Comparison of ENCODE assay signal across 8 cellular contexts in genomic region chr11:46121328-46121723, GRCh38. TPM values are rescaled to one million over a fixed set of nuclear protein-coding genes. Genes with fewer than 3 reads are reported as not detected.
DNase-seq lines count a peak whose midpoint lies in the region; ATAC-seq and TF ChIP-seq lines count a peak whose summit lies in the region.

PHF21A (minus strand) TSS chr11:46121454; CDS start chr11:46084219, 37,235 bp downstream.

- H3K9ac ChIP-seq in KMS-11 (peak within 1 kb of the TSS; percentile 59), stomach smooth muscle (ENCODE audit: low read length in 2 of 2) (peak within 1 kb of the TSS; percentile 62 to 83)

- peaks cover 29% of the 10 kb centered on the region for H3K36me3 Mint-ChIP-seq in activated T-helper 17 cell treated with anti-CD3 and anti-CD28 coated beads, Interleukin-2, amount 50 U/mL, for 72 hours (ENCODE audit: low read depth)
- peaks cover 5% of the 10 kb centered on the region for H3K36me3 Mint-ChIP-seq in nephron progenitor cell (ENCODE audit: low read depth)

- peaks cover 45% of the 10 kb centered on the region for H3K4me1 ChIP-seq in KMS-11 (ENCODE audit: low read depth, poor library complexity, severe bottlenecking)
- H3K4me1 ChIP-seq in stomach smooth muscle (ENCODE audit: control insufficient read depth, insufficient read depth, low read length) = peaks cover 3% of the 10 kb centered on the region

- H3K27me3 Mint-ChIP-seq in activated T-helper 17 cell treated with anti-CD3 and anti-CD28 coated beads, Interleukin-2, amount 50 U/mL, for 72 hours = no peaks in the 10 kb centered on the region
- H3K27me3 Mint-ChIP-seq in nephron progenitor cell (ENCODE audit: low read depth, poor library complexity) = peaks cover 4% of the 10 kb centered on the region

- DNase-seq in DMS53 treated with DMSO at 0.1 percent for 48 hours (lab: John Stamatoyannopoulos, UW; ENCODE audit: unreplicated experiment) (peak; percentile 63), RWPE1 (ENCODE audit: low spot score) (peak; percentile 81), fibroblast of pulmonary artery (ENCODE audit: low read depth) (peak; percentile 96), nephron progenitor cell (peak; percentile 89)

- CTCF ChIA-PET in RWPE1 (lab: Yijun Ruan, JAX) = no interaction called here

- H3K27ac Mint-ChIP-seq in activated T-helper 17 cell treated with anti-CD3 and anti-CD28 coated beads, Interleukin-2, amount 50 U/mL, for 72 hours = peak within 1 kb of the TSS; percentile 91
- peak within 1 kb of the TSS; percentile 99 for H3K27ac Mint-ChIP-seq in nephron progenitor cell

- peak within 1 kb of the TSS; percentile 70 for H3K27ac ChIP-seq in KMS-11
- H3K27ac ChIP-seq in RWPE1 = peak within 1 kb of the TSS; percentile 99
- peak within 1 kb of the TSS; percentile 88 for H3K27ac ChIP-seq in stomach smooth muscle (ENCODE audit: low read length)

- no peak within 1 kb of the TSS for H3K4me3 ChIP-seq in KMS-11 (IDR thresholded peaks at IDR 0.05; ENCODE audit: insufficient read depth, low read depth, low read length)
- H3K4me3 ChIP-seq in fibroblast of pulmonary artery (replicated peaks; ENCODE audit: low read depth, low read length) = peak within 1 kb of the TSS; percentile 82
- peak within 1 kb of the TSS; percentile 53 to 83 for H3K4me3 ChIP-seq in stomach smooth muscle (ENCODE audit: low read length in 2 of 2)

- peaks cover 17% of the 10 kb centered on the region for H3K4me1 Mint-ChIP-seq in activated T-helper 17 cell treated with anti-CD3 and anti-CD28 coated beads, Interleukin-2, amount 50 U/mL, for 72 hours
- H3K4me1 Mint-ChIP-seq in nephron progenitor cell = peaks cover 45% of the 10 kb centered on the region

- H3K27me3 ChIP-seq in KMS-11 (ENCODE audit: insufficient read depth, low read depth) = no peaks in the 10 kb centered on the region
- no peaks in the 10 kb centered on the region for H3K27me3 ChIP-seq in stomach smooth muscle (ENCODE audit: control insufficient read depth in 1 of 2, insufficient read depth in 2 of 2, low read length in 2 of 2)

- H3K36me3 ChIP-seq in KMS-11 (ENCODE audit: insufficient read depth) (no peaks in the 10 kb centered on the region), stomach smooth muscle (ENCODE audit: control insufficient read depth in 2 of 2, insufficient read depth in 2 of 2, low read length in 2 of 2) (no peaks in the 10 kb centered on the region)

- H3K9me3 ChIP-seq in stomach smooth muscle (ENCODE audit: control insufficient read depth in 2 of 2, low read length in 2 of 2) = no peaks in the 10 kb centered on the region

- no peaks in the 10 kb centered on the region for H3K9me3 Mint-ChIP-seq in activated T-helper 17 cell treated with anti-CD3 and anti-CD28 coated beads, Interleukin-2, amount 50 U/mL, for 72 hours
- H3K9me3 Mint-ChIP-seq in nephron progenitor cell = no peaks in the 10 kb centered on the region

- peak within 1 kb of the TSS; percentile 93 for H2AFZ ChIP-seq in KMS-11 (ENCODE audit: low read depth)

- peaks cover 30% of the 10 kb centered on the region for H3K79me2 ChIP-seq in KMS-11 (ENCODE audit: insufficient read depth, low read depth)

- peak within 1 kb of the TSS; percentile 92 for H3K4me3 Mint-ChIP-seq in activated T-helper 17 cell treated with anti-CD3 and anti-CD28 coated beads, Interleukin-2, amount 50 U/mL, for 72 hours
- peak within 1 kb of the TSS; percentile 96 for H3K4me3 Mint-ChIP-seq in nephron progenitor cell

- peak; percentile 39 for ATAC-seq in GM21717 (IDR thresholded peaks at IDR 0.05; ENCODE audit: unreplicated experiment)
- peak; percentile 76 for ATAC-seq in activated T-helper 17 cell treated with anti-CD3 and anti-CD28 coated beads, Interleukin-2, amount 50 U/mL, for 72 hours (replicated peaks)

- H3K4me2 ChIP-seq in KMS-11 = peak within 1 kb of the TSS; percentile 85

- H4K20me1 ChIP-seq in KMS-11 (ENCODE audit: insufficient read depth) = no peaks in the 10 kb centered on the region

- TF ChIP-seq CTCF in KMS-11 (conservative IDR thresholded peaks at IDR 0.05; ENCODE audit: low read depth, low read length) (no peak), RWPE1 (conservative IDR thresholded peaks at IDR 0.05; ENCODE audit: low read depth) (no peak), fibroblast of pulmonary artery (IDR thresholded peaks at IDR 0.05; ENCODE audit: low read length, missing control alignments) (no peak), nephron progenitor cell (IDR thresholded peaks at IDR 0.05) (no peak)

- POLR2A ChIA-PET in RWPE1 (lab: Yijun Ruan, JAX; ENCODE audit: low non-redundant PET) = interaction anchor here (0.6 kb wide), 2 partner anchors 110 to 117 kb away, joined by 4 read pairs; no protein-coding TSS in a partner anchor

RNA-seq across cellular contexts. Expression of gene PHF21A, which starts in this region (rescaled TPM):
- 10 to 100 TPM; 33.5 to 91.7 TPM for total RNA-seq in activated T-helper 17 cell treated with anti-CD3 and anti-CD28 coated beads, Interleukin-2, amount 50 U/mL, for 72 hours
